Comparison of ENCODE assay signal across 8 cellular contexts in the genomic region with DNA sequence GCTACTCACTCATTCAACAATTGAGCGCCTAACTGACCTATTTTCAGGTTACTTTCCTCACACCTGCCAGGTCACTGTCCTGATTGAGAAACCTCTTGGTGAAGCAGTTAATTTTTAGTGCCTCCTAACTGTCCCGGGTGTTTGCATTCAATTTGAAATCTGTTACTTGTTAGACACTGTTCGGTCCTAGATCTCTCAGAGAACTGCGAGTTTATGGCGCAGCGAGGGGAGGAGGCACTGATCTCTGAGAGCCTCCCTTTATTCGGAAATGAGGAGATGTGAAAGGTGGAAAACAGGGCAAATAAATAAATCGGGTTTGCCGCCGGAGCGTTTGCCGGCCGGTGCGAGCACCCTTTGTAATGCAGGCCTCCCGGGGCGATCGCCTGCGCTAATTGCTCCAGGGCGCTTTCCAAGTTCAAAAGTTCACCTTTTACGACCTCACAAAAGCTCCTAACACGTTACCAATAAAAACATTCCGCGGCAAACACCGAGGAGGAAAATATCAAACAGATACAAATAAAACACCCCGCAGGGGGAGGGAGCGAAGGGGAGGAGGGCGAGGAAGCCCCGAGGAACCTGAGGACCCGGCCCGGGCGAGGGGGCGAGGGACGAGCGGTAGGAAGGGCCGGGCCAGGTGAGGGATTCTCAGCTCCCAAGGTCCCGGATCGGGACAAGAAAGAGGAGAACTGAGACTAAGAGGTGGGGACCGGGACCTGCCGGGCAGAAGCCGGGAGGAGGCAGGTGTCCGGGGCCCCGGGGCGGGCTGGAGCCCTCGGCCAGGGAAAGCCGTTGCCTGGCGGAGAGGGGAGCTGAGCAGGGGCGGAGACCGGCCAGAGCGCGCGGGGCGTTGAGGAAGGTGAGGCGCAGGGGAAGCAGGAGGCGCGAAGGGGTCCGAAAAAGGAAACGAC. TPM values are rescaled to one million over a fixed set of nuclear protein-coding genes. Genes with fewer than 3 reads are reported as not detected.
DNase-seq lines count a peak whose midpoint lies in the region; ATAC-seq and TF ChIP-seq lines count a peak whose summit lies in the region.

No MANE protein-coding gene starts in this region.

- peaks cover 6% of the 10 kb centered on the region for H3K27me3 Mint-ChIP-seq in neural progenitor cell (ENCODE audit: insufficient read depth, low read depth)

- H3K27ac ChIP-seq in HCT116 (ENCODE audit: low read depth, low read length) = peak overlapping the region; percentile 90
- peak overlapping the region; percentile 63 for H3K27ac ChIP-seq in neural progenitor cell

- TF ChIP-seq RAD21 in HCT116 (IDR thresholded peaks at IDR 0.05; ENCODE audit: low read depth) = no peak

- peaks cover 22 to 43% of the 10 kb centered on the region in 2 experiments for H3K4me1 ChIP-seq in HCT116 (ENCODE audit: control insufficient read depth in 1 of 2, insufficient read depth in 2 of 2, low read length in 2 of 2)
- peaks cover 39% of the 10 kb centered on the region for H3K4me1 ChIP-seq in neural progenitor cell

- H3K36me3 ChIP-seq in HCT116 (ENCODE audit: control insufficient read depth in 1 of 2, insufficient read depth in 2 of 2, low read length in 2 of 2) = no peaks in the 10 kb centered on the region
- H3K36me3 ChIP-seq in neural progenitor cell = no peaks in the 10 kb centered on the region

- CTCF ChIA-PET in HCT116 (lab: Charles Lee) = interaction anchor here (0.7 to 12.0 kb wide), 5 partner anchors 9 to 195 kb away, joined by 3 to 601 read pairs (median 26); partner anchors contain the start of gene WDR38

- DNase-seq in AG09309 (ENCODE audit: low read depth) = no peak
- DNase-seq in HCT116 (ENCODE audit: low read depth, low spot score) = peak; percentile 85
- peak; percentile 19 for DNase-seq in T-helper 9 cell
- peak; percentile 44 to 60 for DNase-seq in erythroblast (lab: John Stamatoyannopoulos, UW)
- peak; percentile 67 for DNase-seq in neural progenitor cell (ENCODE audit: low spot score)
- no peak for DNase-seq in dedifferentiated amniotic fluid mesenchymal stem cell (ENCODE audit: extremely low spot score)
- DNase-seq in omental fat pad (ENCODE audit: low spot score) = no peak

- no TSS peak for BruUV-seq in HCT116 (replicated peaks; lab: Mats Ljungman, UMichigan)

- H3K9me3 Mint-ChIP-seq in neural progenitor cell = no peaks in the 10 kb centered on the region

- H3K27me3 ChIP-seq in HCT116 (ENCODE audit: insufficient read depth, low read length) (no peaks in the 10 kb centered on the region), neural progenitor cell (no peaks in the 10 kb centered on the region)

- H3K9me2 ChIP-seq in HCT116 (ENCODE audit: insufficient read depth) = no peaks in the 10 kb centered on the region

- H3K9ac ChIP-seq in HCT116 (ENCODE audit: low read length) (peak overlapping the region; percentile 76), neural progenitor cell (peak overlapping the region; percentile 77)

- TF ChIP-seq POLR2A in HCT116 (IDR thresholded peaks at IDR 0.05; ENCODE audit: borderline replicate concordance, extremely low read depth, insufficient read depth, insufficient read length) = no peak
- no peak for TF ChIP-seq POLR2A in erythroblast (IDR thresholded peaks at IDR 0.05; ENCODE audit: low read length)

- no peaks in the 10 kb centered on the region for H3K9me3 ChIP-seq in HCT116 (ENCODE audit: control insufficient read depth in 1 of 2, insufficient read depth in 1 of 2, low read depth in 1 of 2, low read length in 2 of 2)
- H3K9me3 ChIP-seq in neural progenitor cell (ENCODE audit: low read depth) = no peaks in the 10 kb centered on the region

- H3K79me2 ChIP-seq in HCT116 (ENCODE audit: insufficient read depth, low read length) (peaks cover 54% of the 10 kb centered on the region), neural progenitor cell (ENCODE audit: low read depth) (peaks cover 64% of the 10 kb centered on the region)

- H2AFZ ChIP-seq in HCT116 (ENCODE audit: low read depth, low read length, poor library complexity, severe bottlenecking) = no peak overlapping the region
- no peak overlapping the region for H2AFZ ChIP-seq in neural progenitor cell (replicated peaks)

- TF ChIP-seq CTCF in AG09309 (IDR thresholded peaks at IDR 0.05; ENCODE audit: control insufficient read depth, insufficient read depth, low read depth, low read length, missing control alignments) (no peak), HCT116 (IDR thresholded peaks at IDR 0.05 in 2 of 3, conservative IDR thresholded peaks at IDR 0.05 in 1 of 3; ENCODE audit: borderline replicate concordance in 1 of 3, insufficient read depth in 1 of 3, low read depth in 2 of 3, low read length in 2 of 3) (no peak), neural progenitor cell (IDR thresholded peaks at IDR 0.05) (no peak), omental fat pad (IDR thresholded peaks at IDR 0.05) (no peak)

- H3K27ac Mint-ChIP-seq in neural progenitor cell = peak overlapping the region; percentile 93

- H3K4me3 ChIP-seq in AG09309 (ENCODE audit: control insufficient read depth, low read depth, low read length) = peak overlapping the region; percentile 8
- H3K4me3 ChIP-seq in HCT116 (replicated peaks in 1 of 2; ENCODE audit: low read depth in 1 of 2, low read length in 2 of 2) = peak overlapping the region; percentile 71 to 73
- H3K4me3 ChIP-seq in neural progenitor cell = peak overlapping the region; percentile 94

- H3K4me2 ChIP-seq in HCT116 (ENCODE audit: low read length) (peak overlapping the region; percentile 82), neural progenitor cell (peak overlapping the region; percentile 95)

- POLR2A ChIA-PET in HCT116 (lab: Charles Lee) = interaction anchor here (0.6 to 2.2 kb wide), 7 partner anchors 11 to 173 kb away, joined by 3 to 8 read pairs (median 3); partner anchors contain the start of genes ARPC5L and RPL35

- peaks cover 45% of the 10 kb centered on the region for H4K20me1 ChIP-seq in HCT116 (ENCODE audit: insufficient read depth)
- H4K20me1 ChIP-seq in neural progenitor cell (ENCODE audit: low read depth) = peaks cover 38% of the 10 kb centered on the region

- H3K36me3 Mint-ChIP-seq in neural progenitor cell = no peaks in the 10 kb centered on the region

- peak; percentile 39 for ATAC-seq in HCT116
- no peak for ATAC-seq in HG02763 (IDR thresholded peaks at IDR 0.05; ENCODE audit: unreplicated experiment)
- ATAC-seq in omental fat pad (ENCODE audit: low FRiP score) = no peak

- H3K4me3 Mint-ChIP-seq in neural progenitor cell = peak overlapping the region; percentile 96

- RAD21 ChIA-PET in HCT116 (lab: Charles Lee; ENCODE audit: low non-redundant PET in 1 of 2, low total read pairs in 2 of 2, uncharacterized antibody in 2 of 2, unreplicated experiment in 2 of 2) = interaction anchor here (0.6 to 5.5 kb wide), 4 partner anchors 8 to 83 kb away, joined by 3 to 49 read pairs (median 26); partner anchors contain the start of gene WDR38 (in 2 of the 2)

- intact Hi-C loops in HCT116 (cut with micrococcal nuclease) = loop anchor here (5.0 to 10.0 kb wide), 3 partner anchors 217 to 373 kb away; partner anchors contain the start of genes PSMB7 and SCAI

- peaks cover 63% of the 10 kb centered on the region for H3F3A ChIP-seq in neural progenitor cell (ENCODE audit: low read depth)

- peaks cover 57% of the 10 kb centered on the region for H3K4me1 Mint-ChIP-seq in neural progenitor cell

TF ChIP-seq in HCT116, 20 proteins besides CTCF, POLR2A, EP300 and RAD21:
- TF ChIP-seq TCF7L2 (IDR thresholded peaks at IDR 0.05; ENCODE audit: borderline replicate concordance, extremely low read depth, insufficient read depth, insufficient read length) = peak; percentile 96
- TF ChIP-seq, protein P1, sequence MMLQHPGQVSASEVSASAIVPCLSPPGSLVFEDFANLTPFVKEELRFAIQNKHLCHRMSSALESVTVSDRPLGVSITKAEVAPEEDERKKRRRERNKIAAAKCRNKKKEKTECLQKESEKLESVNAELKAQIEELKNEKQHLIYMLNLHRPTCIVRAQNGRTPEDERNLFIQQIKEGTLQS (IDR thresholded peaks at IDR 0.05) = no peak
- TF ChIP-seq, protein P2, sequence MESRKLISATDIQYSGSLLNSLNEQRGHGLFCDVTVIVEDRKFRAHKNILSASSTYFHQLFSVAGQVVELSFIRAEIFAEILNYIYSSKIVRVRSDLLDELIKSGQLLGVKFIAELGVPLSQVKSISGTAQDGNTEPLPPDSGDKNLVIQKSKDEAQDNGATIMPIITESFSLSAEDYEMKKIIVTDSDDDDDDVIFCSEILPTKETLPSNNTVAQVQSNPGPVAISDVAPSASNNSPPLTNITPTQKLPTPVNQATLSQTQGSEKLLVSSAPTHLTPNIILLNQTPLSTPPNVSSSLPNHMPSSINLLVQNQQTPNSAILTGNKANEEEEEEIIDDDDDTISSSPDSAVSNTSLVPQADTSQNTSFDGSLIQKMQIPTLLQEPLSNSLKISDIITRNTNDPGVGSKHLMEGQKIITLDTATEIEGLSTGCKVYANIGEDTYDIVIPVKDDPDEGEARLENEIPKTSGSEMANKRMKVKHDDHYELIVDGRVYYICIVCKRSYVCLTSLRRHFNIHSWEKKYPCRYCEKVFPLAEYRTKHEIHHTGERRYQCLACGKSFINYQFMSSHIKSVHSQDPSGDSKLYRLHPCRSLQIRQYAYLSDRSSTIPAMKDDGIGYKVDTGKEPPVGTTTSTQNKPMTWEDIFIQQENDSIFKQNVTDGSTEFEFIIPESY (IDR thresholded peaks at IDR 0.05; ENCODE audit: extremely low read depth, insufficient replicate concordance, low read length) = peak; percentile 22

RNA-seq across cellular contexts. Expression of gene NR6A1, which starts 1.4 kb away (rescaled TPM):
- total RNA-seq in HCT116 (2021; ENCODE audit: unreplicated experiment) = 9.9 TPM
- 3.5 and 3.7 TPM in 2 replicates for polyA plus RNA-seq in HCT116 (2012)
- 302 and 313 TPM in 2 replicates for total RNA-seq in neural progenitor cell (ENCODE audit: low replicate concordance)
- total RNA-seq in omental fat pad = 1 to 10 TPM in 2 of 4 donors, under 1 TPM in 2; 0.95 to 1.2 (median 1.0) TPM

RNA-seq across cellular contexts. Expression of gene OLFML2A, which starts 7.2 kb away (rescaled TPM):
- 6.3 TPM for total RNA-seq in HCT116 (2021; ENCODE audit: unreplicated experiment)
- 2.8 and 3.3 TPM in 2 replicates for polyA plus RNA-seq in HCT116 (2012)
- total RNA-seq in neural progenitor cell (ENCODE audit: low replicate concordance) = 3.1 and 9.0 TPM in 2 replicates
- total RNA-seq in omental fat pad = 10 to 100 TPM in 2 of 4 donors, 1 to 10 TPM in 2; 6.0 to 62.6 (median 10.8) TPM

Comparison
In these comparisons a context has a peak if more than half of its experiments do, and no peak if none do; other contexts are left out.
1. DNase-seq: peak in HCT116 (single experiment), T-helper 9 cell (single experiment), erythroblast (2 of 2) and neural progenitor cell (single experiment); none in AG09309 (single experiment), dedifferentiated amniotic fluid mesenchymal stem cell (single experiment) and omental fat pad (single experiment).
2. H3K4me3 ChIP-seq: peak in every context shown above with its lines; median percentile 94 in neural progenitor cell; 72 in HCT116; 8 in AG09309.
3. RNA of gene NR6A1, which starts 1.4 kb away (total RNA-seq): 302 to 313 TPM in neural progenitor cell; 9.9 TPM in HCT116 (single experiment) and 0.95 to 1.2 TPM in omental fat pad; every median in the first group is over 10 times any median in the second.